In genomic region chr2:26305575-26305974, GRCh38 we compare ENCODE assay signal across 22 cellular contexts. TPM values are rescaled to one million over a fixed set of nuclear protein-coding genes. Genes with fewer than 3 reads are reported as not detected.
"Had no signal": no experiment of that assay in that cellular context is flagged by ENCODE, and none has a peak within 500 bp of the region (broad histone marks: within the 10 kb centered on the region; RNA-seq: fewer than 3 reads in every experiment).

No MANE protein-coding gene starts in this region.

- ATAC-seq: activated CD4-positive, alpha-beta T cell treated with anti-CD3 and anti-CD28 coated beads for 36 hours; right lobe of liver; stimulated activated effector memory CD8-positive, alpha-beta T cell treated with anti-CD3 and anti-CD28 coated beads, Interleukin-12 subunit alpha, Interleukin-12 subunit beta, amount 100 ng/mL, for 72 hours; stimulated activated naive CD8-positive, alpha-beta T cell treated with anti-CD3 and anti-CD28 coated beads, Interleukin-15, amount 100 ng/mL, for 72 hours had no signal

- DNase-seq: activated B cell treated with CpG ODN at 0.5 μM for 24 hours; activated CD4-positive, alpha-beta T cell treated with anti-CD3 and anti-CD28 coated beads for 36 hours; activated CD4-positive, alpha-beta T cell treated with anti-CD3 and anti-CD28 coated beads, Interleukin-2, amount 50 U/mL, for 48 hours; activated effector memory CD4-positive, alpha-beta T cell treated with anti-CD3 and anti-CD28 coated beads, Interleukin-2, amount 50 U/mL, for 16 hours; activated naive CD4-positive, alpha-beta T cell treated with anti-CD3 and anti-CD28 coated beads, Interleukin-2, amount 10 ng/mL, durations not matched to agents 7 days and 5 days; caudate nucleus; dermis blood vessel endothelial cell; effector CD8-positive, alpha-beta T cell; glutamatergic neuron; immature natural killer cell; kidney glomerular epithelial cell; left ventricle myocardium superior; posterior cingulate gyrus; right lobe of liver; stimulated activated CD4-positive, alpha-beta T cell treated with anti-CD3 and anti-CD28 coated beads, Interleukin-1b, Interleukin-23, amount 100 ng/mL, for 48 hours; stimulated activated naive CD8-positive, alpha-beta T cell treated with anti-CD3 and anti-CD28 coated beads, Interleukin-15, amount 100 ng/mL, for 72 hours; T-helper 1 cell had no signal

- H3K27ac Mint-ChIP-seq: activated B cell treated with CpG ODN at 0.5 μM for 24 hours; activated CD4-positive, alpha-beta T cell treated with anti-CD3 and anti-CD28 coated beads for 36 hours; activated naive CD4-positive, alpha-beta T cell treated with anti-CD3 and anti-CD28 coated beads, Interleukin-2, amount 10 ng/mL, durations not matched to agents 7 days and 5 days; immature natural killer cell; stimulated activated effector memory CD8-positive, alpha-beta T cell treated with anti-CD3 and anti-CD28 coated beads, Interleukin-12 subunit alpha, Interleukin-12 subunit beta, amount 100 ng/mL, for 72 hours; stimulated activated naive CD8-positive, alpha-beta T cell treated with anti-CD3 and anti-CD28 coated beads, Interleukin-15, amount 100 ng/mL, for 72 hours had no signal

- H3K27me3 ChIP-seq: hepatocyte, right lobe of liver, suprapubic skin, tibial nerve had no signal

- H3K27me3 Mint-ChIP-seq: activated B cell treated with CpG ODN at 0.5 μM for 24 hours; activated CD4-positive, alpha-beta T cell treated with anti-CD3 and anti-CD28 coated beads for 36 hours; activated naive CD4-positive, alpha-beta T cell treated with anti-CD3 and anti-CD28 coated beads, Interleukin-2, amount 10 ng/mL, durations not matched to agents 7 days and 5 days; stimulated activated naive CD8-positive, alpha-beta T cell treated with anti-CD3 and anti-CD28 coated beads, Interleukin-15, amount 100 ng/mL, for 72 hours had no signal

- H2AFZ ChIP-seq: hepatocyte had no signal

- H3K9me3 ChIP-seq: right lobe of liver, suprapubic skin, tibial nerve had no signal

- H3K4me1 Mint-ChIP-seq: activated B cell treated with CpG ODN at 0.5 μM for 24 hours; activated CD4-positive, alpha-beta T cell treated with anti-CD3 and anti-CD28 coated beads for 36 hours; activated naive CD4-positive, alpha-beta T cell treated with anti-CD3 and anti-CD28 coated beads, Interleukin-2, amount 10 ng/mL, durations not matched to agents 7 days and 5 days; immature natural killer cell; stimulated activated effector memory CD8-positive, alpha-beta T cell treated with anti-CD3 and anti-CD28 coated beads, Interleukin-12 subunit alpha, Interleukin-12 subunit beta, amount 100 ng/mL, for 72 hours; stimulated activated naive CD8-positive, alpha-beta T cell treated with anti-CD3 and anti-CD28 coated beads, Interleukin-15, amount 100 ng/mL, for 72 hours had no signal

- H3K9me3 Mint-ChIP-seq: activated B cell treated with CpG ODN at 0.5 μM for 24 hours; activated naive CD4-positive, alpha-beta T cell treated with anti-CD3 and anti-CD28 coated beads, Interleukin-2, amount 10 ng/mL, durations not matched to agents 7 days and 5 days; immature natural killer cell; stimulated activated effector memory CD8-positive, alpha-beta T cell treated with anti-CD3 and anti-CD28 coated beads, Interleukin-12 subunit alpha, Interleukin-12 subunit beta, amount 100 ng/mL, for 72 hours; stimulated activated naive CD8-positive, alpha-beta T cell treated with anti-CD3 and anti-CD28 coated beads, Interleukin-15, amount 100 ng/mL, for 72 hours had no signal

- H3K36me3 ChIP-seq: right lobe of liver, suprapubic skin had no signal

- H3K36me3 Mint-ChIP-seq: activated naive CD4-positive, alpha-beta T cell treated with anti-CD3 and anti-CD28 coated beads, Interleukin-2, amount 10 ng/mL, durations not matched to agents 7 days and 5 days; stimulated activated effector memory CD8-positive, alpha-beta T cell treated with anti-CD3 and anti-CD28 coated beads, Interleukin-12 subunit alpha, Interleukin-12 subunit beta, amount 100 ng/mL, for 72 hours had no signal

- H3K4me3 Mint-ChIP-seq: activated B cell treated with CpG ODN at 0.5 μM for 24 hours; activated CD4-positive, alpha-beta T cell treated with anti-CD3 and anti-CD28 coated beads for 36 hours; activated naive CD4-positive, alpha-beta T cell treated with anti-CD3 and anti-CD28 coated beads, Interleukin-2, amount 10 ng/mL, durations not matched to agents 7 days and 5 days; immature natural killer cell; stimulated activated effector memory CD8-positive, alpha-beta T cell treated with anti-CD3 and anti-CD28 coated beads, Interleukin-12 subunit alpha, Interleukin-12 subunit beta, amount 100 ng/mL, for 72 hours; stimulated activated naive CD8-positive, alpha-beta T cell treated with anti-CD3 and anti-CD28 coated beads, Interleukin-15, amount 100 ng/mL, for 72 hours had no signal

- H3K4me3 ChIP-seq: hepatocyte, right lobe of liver, skin epidermis, suprapubic skin, tibial nerve had no signal

- H3K4me2 ChIP-seq: hepatocyte had no signal

- H3K27ac ChIP-seq: hepatocyte, right lobe of liver, skin epidermis, suprapubic skin, tibial nerve had no signal

- H3K4me1 ChIP-seq: right lobe of liver had no signal

RNA-seq across cellular contexts. Expression of gene ADGRF3, which starts 41.0 kb away (rescaled TPM):
- total RNA-seq: dermis blood vessel endothelial cell, left ventricle myocardium superior had no signal
